25 cellular contexts compared by ENCODE assay signal in the genomic region with DNA sequence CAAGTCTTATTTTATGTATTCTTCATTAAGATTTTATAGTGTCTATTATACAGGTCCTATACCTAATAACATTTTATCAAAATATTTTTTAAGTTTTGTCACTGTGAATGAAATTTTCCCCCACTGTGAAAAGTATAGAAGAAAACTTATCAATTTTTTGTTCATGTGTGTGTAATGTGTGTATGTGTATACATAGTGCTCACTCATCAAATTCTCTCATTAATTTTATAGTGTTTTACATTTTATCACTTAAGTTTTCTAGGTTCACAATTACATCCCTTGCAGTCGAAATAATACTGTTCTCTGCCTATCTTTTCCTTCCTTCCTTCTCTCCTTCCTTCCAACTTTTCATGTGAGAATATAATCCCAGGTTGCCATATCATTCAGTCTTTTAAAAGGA.
"Had no signal": no experiment of that assay in that cellular context is flagged by ENCODE, and none has a peak within 500 bp of the region (broad histone marks: within the 10 kb centered on the region; RNA-seq: fewer than 3 reads in every experiment).

No MANE protein-coding gene starts in this region.

- H3K4me3 Mint-ChIP-seq: dendritic cell treated with granulocyte-macrophage colony-stimulating factor and Interleukin-4, amounts not matched to agents 40 ng/mL and 50 ng/mL, for 4 days; effector memory CD8-positive, alpha-beta T cell; endodermal cell; mesothelial cell of epicardium; naive B cell had no signal

- DNase-seq: effector CD8-positive, alpha-beta T cell; effector memory CD8-positive, alpha-beta T cell; endodermal cell; erythroblast; esophagus squamous epithelium; foreskin fibroblast; foreskin melanocyte; gastrocnemius medialis; glutamatergic neuron; head of caudate nucleus; heart right ventricle; hippocampal formation; islet precursor cell; left cardiac atrium; left lung; left ventricle myocardium superior; lower lobe of right lung; mesenchymal stem cell; mucosa of descending colon; naive B cell had no signal

- H3K4me1 Mint-ChIP-seq: mesothelial cell of epicardium had no signal

- H3K36me3 ChIP-seq: esophagus squamous epithelium, gastrocnemius medialis, heart right ventricle, left lung, lower lobe of right lung had no signal

- H3K9me3 ChIP-seq: esophagus squamous epithelium, gastrocnemius medialis, heart right ventricle, left lung, lower lobe of right lung, mucosa of descending colon had no signal

- H3K4me3 ChIP-seq: coronary artery, esophagus squamous epithelium, gastrocnemius medialis, heart right ventricle, left lung, lower lobe of right lung, mucosa of descending colon had no signal

- ATAC-seq: effector memory CD8-positive, alpha-beta T cell; esophagus mucosa; gastrocnemius medialis; heart right ventricle; left cardiac atrium; left lung; left ventricle myocardium superior; lower lobe of right lung; mucosa of descending colon had no signal

- H3K36me3 Mint-ChIP-seq: mesothelial cell of epicardium, naive B cell had no signal

- H3K9me3 Mint-ChIP-seq: dendritic cell treated with granulocyte-macrophage colony-stimulating factor and Interleukin-4, amounts not matched to agents 40 ng/mL and 50 ng/mL, for 4 days; effector memory CD8-positive, alpha-beta T cell; endodermal cell; mesothelial cell of epicardium had no signal

- H3K27ac Mint-ChIP-seq: dendritic cell treated with granulocyte-macrophage colony-stimulating factor and Interleukin-4, amounts not matched to agents 40 ng/mL and 50 ng/mL, for 4 days; effector memory CD8-positive, alpha-beta T cell; endodermal cell; mesothelial cell of epicardium; naive B cell had no signal

- H3K27me3 ChIP-seq: esophagus squamous epithelium, gastrocnemius medialis, left lung had no signal

- H3K4me1 ChIP-seq: esophagus squamous epithelium, gastrocnemius medialis, heart right ventricle, left lung, lower lobe of right lung had no signal

- H3K27ac ChIP-seq: coronary artery, epithelial cell of prostate, esophagus squamous epithelium, gastrocnemius medialis, heart right ventricle, left lung, lower lobe of right lung had no signal
